ENCODE assay signal across 3 cellular contexts in genomic region chr13:94925263-94925662, GRCh38.
"Had no signal": no experiment of that assay in that cellular context is flagged by ENCODE, and none has a peak within 500 bp of the region (broad histone marks: within the 10 kb centered on the region; RNA-seq: fewer than 3 reads in every experiment).

No MANE protein-coding gene starts in this region.

- ATAC-seq: GM12878 had no signal

- DNase-seq: GDM1, GF-D8 had no signal

- H3K4me3 ChIP-seq: GM12878 had no signal
